1 cellular context compared by ENCODE assay signal in the genomic region with DNA sequence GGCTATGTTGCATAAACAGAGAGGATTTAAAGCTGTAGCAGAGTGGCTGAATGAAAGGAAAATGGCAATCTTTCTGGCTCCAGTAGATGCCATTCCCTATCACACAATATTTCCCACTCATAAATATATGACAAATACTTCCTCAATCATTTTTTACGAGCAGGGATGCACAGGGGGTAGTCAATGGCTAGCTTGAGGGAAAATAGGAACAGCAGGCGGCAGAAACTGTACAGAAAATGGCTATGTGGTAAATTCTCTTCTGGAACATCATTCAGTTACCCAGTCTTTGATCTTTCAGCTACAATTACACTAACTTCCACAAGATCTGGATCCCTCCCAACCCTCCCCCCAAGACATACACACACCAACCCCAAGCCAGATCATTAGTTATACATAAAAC.
TF ChIP-seq lines count a peak whose summit lies in the region.

No MANE protein-coding gene starts in this region.

TF ChIP-seq in WTC11, 78 proteins besides CTCF, POLR2A, EP300 and RAD21 (continued from another document):
- TF ChIP-seq, protein P1, sequence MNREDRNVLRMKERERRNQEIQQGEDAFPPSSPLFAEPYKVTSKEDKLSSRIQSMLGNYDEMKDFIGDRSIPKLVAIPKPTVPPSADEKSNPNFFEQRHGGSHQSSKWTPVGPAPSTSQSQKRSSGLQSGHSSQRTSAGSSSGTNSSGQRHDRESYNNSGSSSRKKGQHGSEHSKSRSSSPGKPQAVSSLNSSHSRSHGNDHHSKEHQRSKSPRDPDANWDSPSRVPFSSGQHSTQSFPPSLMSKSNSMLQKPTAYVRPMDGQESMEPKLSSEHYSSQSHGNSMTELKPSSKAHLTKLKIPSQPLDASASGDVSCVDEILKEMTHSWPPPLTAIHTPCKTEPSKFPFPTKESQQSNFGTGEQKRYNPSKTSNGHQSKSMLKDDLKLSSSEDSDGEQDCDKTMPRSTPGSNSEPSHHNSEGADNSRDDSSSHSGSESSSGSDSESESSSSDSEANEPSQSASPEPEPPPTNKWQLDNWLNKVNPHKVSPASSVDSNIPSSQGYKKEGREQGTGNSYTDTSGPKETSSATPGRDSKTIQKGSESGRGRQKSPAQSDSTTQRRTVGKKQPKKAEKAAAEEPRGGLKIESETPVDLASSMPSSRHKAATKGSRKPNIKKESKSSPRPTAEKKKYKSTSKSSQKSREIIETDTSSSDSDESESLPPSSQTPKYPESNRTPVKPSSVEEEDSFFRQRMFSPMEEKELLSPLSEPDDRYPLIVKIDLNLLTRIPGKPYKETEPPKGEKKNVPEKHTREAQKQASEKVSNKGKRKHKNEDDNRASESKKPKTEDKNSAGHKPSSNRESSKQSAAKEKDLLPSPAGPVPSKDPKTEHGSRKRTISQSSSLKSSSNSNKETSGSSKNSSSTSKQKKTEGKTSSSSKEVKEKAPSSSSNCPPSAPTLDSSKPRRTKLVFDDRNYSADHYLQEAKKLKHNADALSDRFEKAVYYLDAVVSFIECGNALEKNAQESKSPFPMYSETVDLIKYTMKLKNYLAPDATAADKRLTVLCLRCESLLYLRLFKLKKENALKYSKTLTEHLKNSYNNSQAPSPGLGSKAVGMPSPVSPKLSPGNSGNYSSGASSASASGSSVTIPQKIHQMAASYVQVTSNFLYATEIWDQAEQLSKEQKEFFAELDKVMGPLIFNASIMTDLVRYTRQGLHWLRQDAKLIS (CRISPR knock-in tag; IDR thresholded peaks at IDR 0.05; ENCODE audit: borderline replicate concordance): no peak
- TF ChIP-seq RORB (CRISPR knock-in tag; IDR thresholded peaks at IDR 0.05) (no peak), ESRRA (CRISPR knock-in tag; IDR thresholded peaks at IDR 0.05; ENCODE audit: borderline replicate concordance) (no peak), NFATC4 (CRISPR knock-in tag; IDR thresholded peaks at IDR 0.05) (no peak), ATF3 (CRISPR knock-in tag; conservative IDR thresholded peaks at IDR 0.05) (no peak), IRF2 (CRISPR knock-in tag; IDR thresholded peaks at IDR 0.05; ENCODE audit: borderline replicate concordance, low read depth) (no peak)
- TF ChIP-seq, protein P2, sequence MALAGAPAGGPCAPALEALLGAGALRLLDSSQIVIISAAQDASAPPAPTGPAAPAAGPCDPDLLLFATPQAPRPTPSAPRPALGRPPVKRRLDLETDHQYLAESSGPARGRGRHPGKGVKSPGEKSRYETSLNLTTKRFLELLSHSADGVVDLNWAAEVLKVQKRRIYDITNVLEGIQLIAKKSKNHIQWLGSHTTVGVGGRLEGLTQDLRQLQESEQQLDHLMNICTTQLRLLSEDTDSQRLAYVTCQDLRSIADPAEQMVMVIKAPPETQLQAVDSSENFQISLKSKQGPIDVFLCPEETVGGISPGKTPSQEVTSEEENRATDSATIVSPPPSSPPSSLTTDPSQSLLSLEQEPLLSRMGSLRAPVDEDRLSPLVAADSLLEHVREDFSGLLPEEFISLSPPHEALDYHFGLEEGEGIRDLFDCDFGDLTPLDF (CRISPR knock-in tag; IDR thresholded peaks at IDR 0.05): no peak
